17 cellular contexts compared by ENCODE assay signal in the genomic region with DNA sequence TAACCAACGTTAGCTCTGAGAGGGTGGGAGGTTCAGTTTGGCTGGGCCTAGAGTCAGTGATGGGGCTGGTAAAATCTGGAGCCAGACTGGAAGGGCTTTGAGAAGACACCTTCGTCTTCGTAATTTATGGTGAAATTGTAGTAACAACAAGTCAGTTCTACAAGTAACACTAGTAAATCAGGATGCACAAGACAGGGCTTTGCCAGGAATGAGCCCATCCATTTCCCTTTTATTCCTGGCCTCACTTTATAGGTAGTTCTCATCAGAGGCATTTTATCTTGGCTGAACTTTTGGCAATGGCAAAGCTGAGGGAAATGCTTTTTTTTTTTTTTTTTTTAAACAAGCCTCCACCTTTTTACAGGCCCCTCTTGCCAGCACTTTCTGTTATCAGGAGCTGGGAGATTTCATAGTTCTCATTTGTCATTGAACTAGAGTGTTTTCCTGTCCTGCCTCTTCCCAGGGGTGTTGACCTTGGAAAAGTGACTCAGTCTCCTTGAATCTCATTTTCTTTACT.
DNase-seq lines count a peak whose midpoint lies in the region; ATAC-seq and TF ChIP-seq lines count a peak whose summit lies in the region.
"Had no signal": no experiment of that assay in that cellular context is flagged by ENCODE, and none has a peak within 500 bp of the region (broad histone marks: within the 10 kb centered on the region; RNA-seq: fewer than 3 reads in every experiment).

No MANE protein-coding gene starts in this region.

- H3K27me3 ChIP-seq in upper lobe of right lung: no peaks in the 10 kb centered on the region
- H3K27me3 ChIP-seq: BLaER1 treated with 17β-estradiol and CSF1 and Interleukin-3, amounts not matched to agents 10 nM and 100 nM had no signal

- no peak overlapping the region for H3K27ac ChIP-seq in upper lobe of right lung
- H3K27ac ChIP-seq: BLaER1 treated with 17β-estradiol and CSF1 and Interleukin-3, amounts not matched to agents 10 nM and 100 nM; SK-N-MC had no signal

- H3K9me3 Mint-ChIP-seq in nephron progenitor cell: no peaks in the 10 kb centered on the region

- no peaks in the 10 kb centered on the region for H3K36me3 ChIP-seq in upper lobe of right lung
- H3K36me3 ChIP-seq: BLaER1 treated with 17β-estradiol and CSF1 and Interleukin-3, amounts not matched to agents 10 nM and 100 nM had no signal

- no peak for TF ChIP-seq CTCF in nephron progenitor cell (IDR thresholded peaks at IDR 0.05)
- no peak for TF ChIP-seq CTCF in upper lobe of right lung (IDR thresholded peaks at IDR 0.05)

- H3K4me1 ChIP-seq in upper lobe of right lung: no peaks in the 10 kb centered on the region

- no peak overlapping the region for H3K4me3 ChIP-seq in upper lobe of right lung
- H3K4me3 ChIP-seq: BLaER1 treated with 17β-estradiol and CSF1 and Interleukin-3, amounts not matched to agents 10 nM and 100 nM; SK-N-MC had no signal

- H3K27ac Mint-ChIP-seq in nephron progenitor cell: peak overlapping the region; percentile 37
- H3K27ac Mint-ChIP-seq: activated naive CD4-positive, alpha-beta T cell treated with anti-CD3 and anti-CD28 coated beads, Interleukin-2, amount 50 U/mL, for 72 hours had no signal

- no peaks in the 10 kb centered on the region for H3K9me3 ChIP-seq in upper lobe of right lung
- H3K9me3 ChIP-seq: BLaER1 treated with 17β-estradiol and CSF1 and Interleukin-3, amounts not matched to agents 10 nM and 100 nM had no signal

- peaks cover 16% of the 10 kb centered on the region for H3K4me1 Mint-ChIP-seq in nephron progenitor cell

- peak; percentile 11 for DNase-seq in astrocyte of the hippocampus (ENCODE audit: low read depth, low spot score)
- peak; percentile 36 for DNase-seq in left cardiac atrium
- no peak for DNase-seq in nephron progenitor cell
- DNase-seq in upper lobe of right lung: no peak
- DNase-seq in NCI-H2227 (lab: John Stamatoyannopoulos, UW; ENCODE audit: unreplicated experiment): no peak
- DNase-seq: activated CD4-positive, alpha-beta T cell treated with anti-CD3 and anti-CD28 coated beads, Interleukin-2, amount 50 U/mL, for 4 hours; activated T-cell treated with anti-CD3 and anti-CD28 coated beads, Interleukin-2, amount 50 U/mL, for 1 hour; central memory CD4-positive, alpha-beta T cell; Kasumi-1; NCI-H1694; NCI-H526; PC-3 had no signal

- ATAC-seq in left cardiac atrium (peak; percentile 79 to 96), upper lobe of right lung (peak; percentile 38), GM19395 (IDR thresholded peaks at IDR 0.05; ENCODE audit: unreplicated experiment) (no peak), GM18907 (IDR thresholded peaks at IDR 0.05; ENCODE audit: unreplicated experiment) (no peak)
- ATAC-seq: activated naive CD4-positive, alpha-beta T cell treated with anti-CD3 and anti-CD28 coated beads, Interleukin-2, amount 50 U/mL, for 72 hours; PC-3 had no signal

- intact Hi-C loops in left cardiac atrium (cut with DNase I): no loop called here
- intact Hi-C loops in upper lobe of right lung (cut with DNase I): no loop called here

- no peaks in the 10 kb centered on the region for H3K36me3 Mint-ChIP-seq in nephron progenitor cell (ENCODE audit: low read depth)
- H3K36me3 Mint-ChIP-seq: activated naive CD4-positive, alpha-beta T cell treated with anti-CD3 and anti-CD28 coated beads, Interleukin-2, amount 50 U/mL, for 72 hours had no signal

- H3K4me3 Mint-ChIP-seq in nephron progenitor cell: no peak overlapping the region

- peaks cover 6% of the 10 kb centered on the region for H3K27me3 Mint-ChIP-seq in nephron progenitor cell (ENCODE audit: low read depth, poor library complexity)

Comparison
In these comparisons a context has a peak if more than half of its experiments do, and no peak if none do; other contexts are left out.
1. DNase-seq: peak in astrocyte of the hippocampus (single experiment) and left cardiac atrium (single experiment); none in nephron progenitor cell (single experiment), upper lobe of right lung (single experiment) and NCI-H2227 (single experiment).
2. ATAC-seq: peak in left cardiac atrium (2 of 2) and upper lobe of right lung (single experiment); none in GM19395 (single experiment) and GM18907 (single experiment).